In the genomic region with DNA sequence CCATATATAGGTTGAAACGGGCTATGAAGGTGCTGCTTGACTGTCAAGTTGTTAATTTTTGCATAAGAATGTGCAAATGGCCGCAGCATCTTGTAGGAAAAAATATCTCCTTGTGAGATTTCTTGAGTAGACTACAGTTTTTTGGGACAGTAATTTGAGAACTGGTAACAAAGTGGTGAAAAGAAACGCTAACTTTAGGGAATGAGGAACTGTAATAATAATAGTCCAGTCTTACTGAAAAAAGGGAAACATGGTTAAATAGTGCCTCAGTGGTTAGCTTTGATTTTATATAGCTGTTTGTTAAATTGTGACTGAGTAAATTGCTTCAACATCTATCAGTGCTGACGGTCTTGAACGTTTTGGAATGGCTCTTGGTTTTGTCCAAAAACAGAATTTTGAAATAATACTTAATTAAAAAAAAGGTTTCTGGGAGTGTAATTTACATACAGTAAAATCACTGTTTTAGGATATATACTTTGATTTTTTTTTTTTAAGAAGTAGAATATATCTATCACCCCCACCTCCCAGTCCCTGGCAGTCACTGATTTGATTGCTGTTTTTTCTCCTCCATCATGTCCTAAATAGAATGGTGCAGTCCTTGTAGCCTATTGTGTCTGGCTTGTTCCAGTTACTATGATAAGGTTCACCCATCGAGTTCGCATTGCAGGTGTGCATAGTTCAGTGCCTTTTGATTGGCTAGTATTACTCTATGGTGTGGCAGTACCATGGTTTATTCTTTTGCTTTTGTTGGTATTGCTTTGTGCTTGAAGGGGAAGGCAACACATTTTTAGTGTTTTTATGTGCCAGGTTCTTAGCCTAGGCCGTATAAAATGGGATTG, we compare ENCODE assay signal across 9 cellular contexts. TPM values are rescaled to one million over a fixed set of nuclear protein-coding genes. Genes with fewer than 3 reads are reported as not detected.
DNase-seq lines count a peak whose midpoint lies in the region; ATAC-seq and TF ChIP-seq lines count a peak whose summit lies in the region.
"Had no signal": no experiment of that assay in that cellular context is flagged by ENCODE, and none has a peak within 500 bp of the region (broad histone marks: within the 10 kb centered on the region; RNA-seq: fewer than 3 reads in every experiment).

No MANE protein-coding gene starts in this region.

- H3K27ac ChIP-seq in heart right ventricle, result peak overlapping the region in 8 of 10 donors; percentile 11 to 100 (median 99)
- no peak overlapping the region for H3K27ac ChIP-seq in lung (ENCODE audit: low read depth in 1 of 2, low read length in 1 of 2)
- H3K27ac ChIP-seq in upper lobe of right lung, result no peak overlapping the region

- in situ Hi-C loops in astrocyte of the cerebellum (cut with HindIII; ENCODE audit: low sequenced_read_pairs), result no loop called here

- peak overlapping the region in 9 of 10 donors; percentile 80 to 98 (median 94) for H3K4me3 ChIP-seq in heart right ventricle
- peak overlapping the region; percentile 89 for H3K4me3 ChIP-seq in astrocyte of the cerebellum (ENCODE audit: low read depth, low read length)
- no peak overlapping the region for H3K4me3 ChIP-seq in lung
- H3K4me3 ChIP-seq in upper lobe of right lung, result peak overlapping the region; percentile 89

- no peak for ATAC-seq in heart right ventricle
- no peak for ATAC-seq in left cardiac atrium
- no peak for ATAC-seq in lung (ENCODE audit: insufficient read depth, low FRiP score)
- no peak for ATAC-seq in upper lobe of right lung
- no peak for ATAC-seq in HG02588 (IDR thresholded peaks at IDR 0.05; ENCODE audit: unreplicated experiment)

- TF ChIP-seq CTCF in heart right ventricle (IDR thresholded peaks at IDR 0.05), result no peak
- TF ChIP-seq CTCF in astrocyte of the cerebellum (IDR thresholded peaks at IDR 0.05; ENCODE audit: low read depth, low read length, missing control alignments), result no peak
- no peak for TF ChIP-seq CTCF in lung (IDR thresholded peaks at IDR 0.05; ENCODE audit: control extremely low read depth, extremely low read depth)
- TF ChIP-seq CTCF in upper lobe of right lung (IDR thresholded peaks at IDR 0.05), result no peak

- intact Hi-C loops in heart right ventricle (cut with DNase I) (loop anchor here in 4 of 10 donors (5.0 to 10.0 kb wide), 4 partner anchors 47 to 139 kb away; a partner anchor contains a TSS), left cardiac atrium (cut with DNase I) (loop anchor here in 1 of 2 donors (5.0 kb wide), 1 partner anchor 132 kb away; a partner anchor contains a TSS), upper lobe of right lung (cut with DNase I) (no loop called here)

- H3K36me3 ChIP-seq in heart right ventricle (peaks cover 0 to 65% (median 0%) of the 10 kb centered on the region in 9 donors), lung (ENCODE audit: control insufficient read depth in 2 of 2, insufficient read depth in 2 of 2, low read length in 2 of 2) (peaks cover 0 to 2% of the 10 kb centered on the region in 2 donors), upper lobe of right lung (peaks cover 35% of the 10 kb centered on the region)

- H3K9me3 ChIP-seq in heart right ventricle (no peaks in the 10 kb centered on the region), lung (ENCODE audit: control insufficient read depth in 2 of 2, insufficient read depth in 1 of 2, low read length in 1 of 2) (no peaks in the 10 kb centered on the region), upper lobe of right lung (no peaks in the 10 kb centered on the region)

- WGBS in heart right ventricle, 2 donors, result 18 to 26% methylated on average over 8 of the region's 8 CpGs
- 31 to 45% methylated on average over 8 of the region's 8 CpGs for WGBS in lung, 2 donors

- peaks cover 23 to 77% (median 71%) of the 10 kb centered on the region in 9 donors for H3K4me1 ChIP-seq in heart right ventricle
- H3K4me1 ChIP-seq in lung (ENCODE audit: control insufficient read depth in 2 of 2, insufficient read depth in 2 of 2, low read length in 2 of 2), result peaks cover 15 to 32% of the 10 kb centered on the region in 2 donors
- peaks cover 62% of the 10 kb centered on the region for H3K4me1 ChIP-seq in upper lobe of right lung

- DNase-seq in heart right ventricle (no peak), left cardiac atrium (no peak), astrocyte of the cerebellum (ENCODE audit: low read depth) (no peak), lung (ENCODE audit: low spot score) (peak; percentile 5), upper lobe of right lung (no peak), UCSD-AML1 (lab: John Stamatoyannopoulos, UW; ENCODE audit: unreplicated experiment) (no peak)
- DNase-seq in activated CD4-positive, CD25-positive, alpha-beta regulatory T cell treated with anti-CD3 and anti-CD28 coated beads, Interleukin-2, amount 50 U/mL, for 72 hours, result no peak
- DNase-seq: NCI-H2081 treated with DMSO at 0.1 percent for 48 hours had no signal

- H3K27me3 ChIP-seq in heart right ventricle (no peaks in the 10 kb centered on the region), lung (ENCODE audit: control insufficient read depth, insufficient read depth) (no peaks in the 10 kb centered on the region), upper lobe of right lung (no peaks in the 10 kb centered on the region)

RNA-seq across cellular contexts. Expression of a gene that starts 2.8 kb away (rescaled TPM):
- total RNA-seq in heart right ventricle (10 to 100 TPM; 57.2 to 74.7 (median 64.1) TPM), left cardiac atrium (10 to 100 TPM; 35.6 to 50.5 TPM), lung (10 to 100 TPM; 62.7 to 81.7 TPM), upper lobe of right lung (49.7 TPM)
- polyA plus RNA-seq in heart right ventricle (10 to 100 TPM; 10.2 to 11.7 TPM), lung (10 to 100 TPM; 10.1 to 18.5 TPM)

Comparison
In these comparisons a context has a peak if more than half of its experiments do, and no peak if none do; other contexts are left out.
1. H3K27ac ChIP-seq: peak in heart right ventricle (8 of 10); none in lung (0 of 2) and upper lobe of right lung (single experiment).